In the genomic region with DNA sequence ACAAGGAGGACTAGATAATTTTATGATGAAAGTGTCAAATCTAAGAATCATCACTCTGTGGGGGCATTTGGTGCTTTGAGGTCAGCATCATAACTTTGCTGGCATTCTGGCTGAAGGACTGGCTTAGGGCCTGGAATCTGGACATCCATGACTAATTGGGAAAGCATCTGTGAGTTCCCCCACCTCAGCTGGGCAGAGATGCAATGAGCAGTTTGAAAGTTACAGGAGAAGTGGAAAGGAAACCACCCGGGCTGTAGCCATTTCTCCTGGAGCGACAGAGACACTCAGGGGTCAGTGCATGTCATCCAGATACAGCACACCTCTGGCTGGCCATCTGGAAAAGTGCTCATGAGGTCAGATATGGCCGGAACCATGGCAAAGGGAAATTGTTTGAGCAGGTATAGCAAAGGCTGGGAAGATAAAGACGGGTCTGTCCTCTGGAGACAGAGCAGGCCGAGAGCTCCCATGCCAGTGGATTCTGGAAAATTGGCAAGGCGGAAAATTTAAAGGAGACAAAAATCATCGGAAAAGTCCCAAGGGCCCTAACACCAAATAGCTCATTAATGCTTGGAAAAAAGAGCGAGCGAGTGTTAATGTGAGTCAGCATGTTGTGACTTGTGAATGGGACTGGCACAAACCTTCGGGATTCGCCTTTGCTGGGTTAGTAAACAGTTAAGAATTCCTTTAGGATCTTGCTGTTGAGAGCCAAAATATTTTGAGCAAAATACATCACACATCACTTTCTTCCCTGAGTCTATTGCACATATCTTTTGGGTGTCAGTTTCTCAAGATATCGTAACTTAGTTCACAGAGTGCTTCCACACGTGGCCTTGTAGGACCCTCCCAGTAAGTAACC, we compare ENCODE assay signal across 10 cellular contexts.
DNase-seq lines count a peak whose midpoint lies in the region; ATAC-seq and TF ChIP-seq lines count a peak whose summit lies in the region.
"Had no signal": no experiment of that assay in that cellular context is flagged by ENCODE, and none has a peak within 500 bp of the region (broad histone marks: within the 10 kb centered on the region; RNA-seq: fewer than 3 reads in every experiment).

No MANE protein-coding gene starts in this region.

- no peaks in the 10 kb centered on the region for H3K9me3 Mint-ChIP-seq in nephron progenitor cell
- peaks cover 2 to 4% of the 10 kb centered on the region in 2 donors for H3K9me3 Mint-ChIP-seq in activated T-cell treated with anti-CD3 and anti-CD28 coated beads, Interleukin-2, amount 50 U/mL, for 72 hours

- H3K4me1 Mint-ChIP-seq in nephron progenitor cell, result peaks cover 48% of the 10 kb centered on the region
- no peaks in the 10 kb centered on the region for H3K4me1 Mint-ChIP-seq in activated T-cell treated with anti-CD3 and anti-CD28 coated beads, Interleukin-2, amount 50 U/mL, for 72 hours (ENCODE audit: low read depth)

- no peaks in the 10 kb centered on the region for H3K4me1 ChIP-seq in NT2/D1 (ENCODE audit: insufficient read depth, insufficient read length)

- H3K27me3 Mint-ChIP-seq in nephron progenitor cell (ENCODE audit: low read depth, poor library complexity), result peaks cover 16% of the 10 kb centered on the region
- peaks cover 21% of the 10 kb centered on the region for H3K27me3 Mint-ChIP-seq in activated T-cell treated with anti-CD3 and anti-CD28 coated beads, Interleukin-2, amount 50 U/mL, for 72 hours (ENCODE audit: low read depth)

- no peak for ATAC-seq in HG03135 (IDR thresholded peaks at IDR 0.05; ENCODE audit: unreplicated experiment)
- no peak for ATAC-seq in activated T-cell treated with anti-CD3 and anti-CD28 coated beads, Interleukin-2, amount 50 U/mL, for 72 hours (replicated peaks in 1 of 2)

- H3K27ac Mint-ChIP-seq in nephron progenitor cell, result peak overlapping the region; percentile 10
- no peak overlapping the region for H3K27ac Mint-ChIP-seq in activated T-cell treated with anti-CD3 and anti-CD28 coated beads, Interleukin-2, amount 50 U/mL, for 72 hours
- H3K27ac Mint-ChIP-seq: activated naive CD8-positive, alpha-beta T cell had no signal

- H3K36me3 Mint-ChIP-seq in nephron progenitor cell (ENCODE audit: low read depth), result no peaks in the 10 kb centered on the region
- no peaks in the 10 kb centered on the region for H3K36me3 Mint-ChIP-seq in activated T-cell treated with anti-CD3 and anti-CD28 coated beads, Interleukin-2, amount 50 U/mL, for 72 hours (ENCODE audit: insufficient read depth in 2 of 2)

- H3K9me3 ChIP-seq in NT2/D1 (ENCODE audit: insufficient read depth, low read length), result peaks cover 7% of the 10 kb centered on the region; the same call in 1 of the 2 replicates

- no peaks in the 10 kb centered on the region for H3K36me3 ChIP-seq in NT2/D1 (ENCODE audit: insufficient read depth, insufficient read length, low read length)

- in situ Hi-C loops in Caki2 (cut with HindIII; ENCODE audit: low pct_unique_long_range_greater_than_20kb, low sequenced_read_pairs), result no loop called here

- H3K4me3 Mint-ChIP-seq in nephron progenitor cell, result no peak overlapping the region
- H3K4me3 Mint-ChIP-seq in activated T-cell treated with anti-CD3 and anti-CD28 coated beads, Interleukin-2, amount 50 U/mL, for 72 hours, result no peak overlapping the region
- H3K4me3 Mint-ChIP-seq: activated naive CD8-positive, alpha-beta T cell had no signal

- no peak overlapping the region for H3K9ac ChIP-seq in NT2/D1 (ENCODE audit: insufficient read length, low read depth)
- H3K9ac ChIP-seq: KMS-11 had no signal

- DNase-seq in Caki2 (ENCODE audit: low read depth) (peak; percentile 81), NT2/D1 (ENCODE audit: low read depth, low spot score) (peak; percentile 32), epithelial cell of proximal tubule (ENCODE audit: low read depth) (peak; percentile 80), nephron progenitor cell (no peak), activated gamma-delta T cell (lab: John Stamatoyannopoulos, UW) (no peak), foreskin melanocyte (no peak)
- DNase-seq in activated T-cell treated with anti-CD3 and anti-CD28 coated beads, Interleukin-2, amount 50 U/mL, for 72 hours, result no peak

- H3K4me3 ChIP-seq in NT2/D1 (ENCODE audit: insufficient read length, low read depth) (no peak overlapping the region), epithelial cell of proximal tubule (ENCODE audit: low read depth, low read length) (peak overlapping the region; percentile 39)

- TF ChIP-seq CTCF in epithelial cell of proximal tubule (conservative IDR thresholded peaks at IDR 0.05; ENCODE audit: low read depth, low read length) (no peak), nephron progenitor cell (IDR thresholded peaks at IDR 0.05) (no peak)

- no peaks in the 10 kb centered on the region for H3K27me3 ChIP-seq in NT2/D1 (ENCODE audit: insufficient read depth, insufficient read length)

Comparison
In these comparisons a context has a peak if more than half of its experiments do, and no peak if none do; other contexts are left out.
1. DNase-seq: peak in Caki2 (single experiment), NT2/D1 (single experiment) and epithelial cell of proximal tubule (single experiment); none in nephron progenitor cell (single experiment), activated gamma-delta T cell (single experiment), foreskin melanocyte (single experiment) and activated T-cell treated with anti-CD3 and anti-CD28 coated beads, Interleukin-2, amount 50 U/mL, for 72 hours (0 of 2).